7 cellular contexts compared by ENCODE assay signal in genomic region chr2:218216336-218216673, GRCh38. TPM values are rescaled to one million over a fixed set of nuclear protein-coding genes. Genes with fewer than 3 reads are reported as not detected.
DNase-seq lines count a peak whose midpoint lies in the region; TF ChIP-seq lines count a peak whose summit lies in the region.
"Had no signal": no experiment of that assay in that cellular context is flagged by ENCODE, and none has a peak within 500 bp of the region (broad histone marks: within the 10 kb centered on the region; RNA-seq: fewer than 3 reads in every experiment).

No MANE protein-coding gene starts in this region.

- no peaks in the 10 kb centered on the region for H3K36me3 ChIP-seq in suprapubic skin

- no peak for TF ChIP-seq CTCF in fibroblast of the aortic adventitia (IDR thresholded peaks at IDR 0.05; ENCODE audit: insufficient read depth, low read length)
- no peak for TF ChIP-seq CTCF in suprapubic skin (IDR thresholded peaks at IDR 0.05)

- TF ChIP-seq EP300 in suprapubic skin (IDR thresholded peaks at IDR 0.05): no peak

- WGBS in suprapubic skin: 66% methylated on average over 9 of the region's 9 CpGs

- H3K27me3 ChIP-seq in suprapubic skin: no peaks in the 10 kb centered on the region

- peak overlapping the region; percentile 98 for H3K27ac ChIP-seq in suprapubic skin

- DNase-seq in SHP77 (lab: John Stamatoyannopoulos, UW): peak; percentile 19 to 34
- DNase-seq in SHP77 treated with DMSO at 0.1 percent for 48 hours (lab: John Stamatoyannopoulos, UW): no peak
- DNase-seq in fibroblast of the aortic adventitia (ENCODE audit: low read depth): no peak
- peak in 1 of 2 donors; percentile 69 for DNase-seq in suprapubic skin (ENCODE audit: low spot score in 2 of 2)
- no peak for DNase-seq in H4 (ENCODE audit: low spot score)
- no peak for DNase-seq in NCI-H748 (lab: John Stamatoyannopoulos, UW; ENCODE audit: unreplicated experiment)

- no peak for TF ChIP-seq POLR2A in suprapubic skin (IDR thresholded peaks at IDR 0.05)

- H3K4me3 ChIP-seq in fibroblast of the aortic adventitia (ENCODE audit: low read depth, low read length) (peak overlapping the region; percentile 97), suprapubic skin (peak overlapping the region; percentile 98)

- peaks cover 38% of the 10 kb centered on the region for H3K4me1 ChIP-seq in suprapubic skin

- no peaks in the 10 kb centered on the region for H3K9me3 ChIP-seq in suprapubic skin

RNA-seq across cellular contexts. Expression of gene ARPC2, which starts 0.7 kb away (rescaled TPM):
- total RNA-seq in fibroblast of the aortic adventitia (ENCODE audit: low replicate concordance) (121 and 368 TPM in 2 replicates), suprapubic skin (100 to 1,000 TPM; 267 to 384 (median 275) TPM)
- 264 and 290 TPM in 2 replicates for total RNA-seq in H4 (2014; rRNA removed; shearing (Covaris generic))

RNA-seq across cellular contexts. Expression of gene GPBAR1, which starts 44.5 kb away (rescaled TPM):
- total RNA-seq in fibroblast of the aortic adventitia (ENCODE audit: low replicate concordance) (0.27 TPM in 1 of 2 replicates, not detected in the other), suprapubic skin (1 to 10 TPM in 2 of 4 donors, under 1 TPM in 1, not detected in 1; 0.98 to 2.0 (median 1.6) TPM)
- 0.37 TPM in 1 of 2 replicates, not detected in the other for total RNA-seq in H4 (2014; rRNA removed; shearing (Covaris generic))

RNA-seq across cellular contexts. Expression of gene CXCR1, which starts 49.5 kb away (rescaled TPM):
- not detected in 2 replicates for total RNA-seq in fibroblast of the aortic adventitia (ENCODE audit: low replicate concordance)
- 1 to 10 TPM in 1 of 4 donors, under 1 TPM in 1, not detected in 2; 0.87 to 1.0 TPM for total RNA-seq in suprapubic skin
- total RNA-seq in H4 (2014; rRNA removed; shearing (Covaris generic)): not detected in 2 replicates
- total RNA-seq: glomerular endothelial cell had no signal

RNA-seq across cellular contexts. Expression of gene AAMP, which starts 53.6 kb away (rescaled TPM):
- total RNA-seq in fibroblast of the aortic adventitia (ENCODE audit: low replicate concordance) (64.4 and 262 TPM in 2 replicates), suprapubic skin (100 to 1,000 TPM; 103 to 154 (median 144) TPM)
- 120 and 187 TPM in 2 replicates for total RNA-seq in H4 (2014; rRNA removed; shearing (Covaris generic))

RNA-seq across cellular contexts. Expression of gene PNKD, which starts 54.0 kb away (rescaled TPM):
- total RNA-seq in fibroblast of the aortic adventitia (ENCODE audit: low replicate concordance) (17.4 and 27.2 TPM in 2 replicates), suprapubic skin (10 to 100 TPM; 33.4 to 66.4 (median 49.4) TPM)
- 39.6 and 40.2 TPM in 2 replicates for total RNA-seq in H4 (2014; rRNA removed; shearing (Covaris generic))

Comparison
In these comparisons a context has a peak if more than half of its experiments do, and no peak if none do; other contexts are left out.
1. DNase-seq: peak in SHP77 (2 of 2); none in SHP77 treated with DMSO at 0.1 percent for 48 hours (single experiment), fibroblast of the aortic adventitia (single experiment), H4 (single experiment) and NCI-H748 (single experiment).